ENCODE assay signal across 1 cellular context in the genomic region with DNA sequence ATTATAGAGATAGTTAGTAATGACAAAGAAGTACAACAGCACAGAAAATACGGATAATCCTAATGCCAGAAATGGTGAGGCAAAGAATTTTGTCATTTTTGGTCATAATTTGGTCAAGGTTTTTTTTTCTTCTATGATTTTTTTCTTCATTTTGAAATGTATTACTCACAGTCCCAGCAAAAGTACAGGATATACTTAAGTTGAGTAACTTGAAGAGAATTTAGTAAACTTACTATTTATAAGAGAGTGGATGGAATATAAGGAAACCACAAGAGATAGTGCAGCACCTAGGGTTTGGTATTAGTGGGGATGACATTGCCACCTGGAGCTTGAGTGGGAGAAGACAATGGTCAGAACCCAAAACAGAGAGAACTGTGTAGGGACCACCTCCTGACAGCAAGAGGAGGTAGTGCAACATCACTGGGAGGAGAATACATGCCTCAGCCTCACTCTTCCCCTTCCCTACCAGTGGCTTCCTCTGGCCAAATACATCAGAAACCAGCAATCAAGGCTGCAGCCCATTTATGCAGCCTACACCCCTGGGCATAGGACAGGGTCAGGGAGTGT.
TF ChIP-seq lines count a peak whose summit lies in the region.

No MANE protein-coding gene starts in this region.

TF ChIP-seq in IMR-90, 13 proteins besides CTCF, POLR2A, EP300 and RAD21 (continued from another document):
- TF ChIP-seq USF2 (IDR thresholded peaks at IDR 0.05; ENCODE audit: low read depth, low read length) (no peak), MAZ (IDR thresholded peaks at IDR 0.05; ENCODE audit: borderline replicate concordance, low read depth, low read length) (no peak), RCOR1 (IDR thresholded peaks at IDR 0.05; ENCODE audit: insufficient replicate concordance, low read length) (no peak)
